In the genomic region with DNA sequence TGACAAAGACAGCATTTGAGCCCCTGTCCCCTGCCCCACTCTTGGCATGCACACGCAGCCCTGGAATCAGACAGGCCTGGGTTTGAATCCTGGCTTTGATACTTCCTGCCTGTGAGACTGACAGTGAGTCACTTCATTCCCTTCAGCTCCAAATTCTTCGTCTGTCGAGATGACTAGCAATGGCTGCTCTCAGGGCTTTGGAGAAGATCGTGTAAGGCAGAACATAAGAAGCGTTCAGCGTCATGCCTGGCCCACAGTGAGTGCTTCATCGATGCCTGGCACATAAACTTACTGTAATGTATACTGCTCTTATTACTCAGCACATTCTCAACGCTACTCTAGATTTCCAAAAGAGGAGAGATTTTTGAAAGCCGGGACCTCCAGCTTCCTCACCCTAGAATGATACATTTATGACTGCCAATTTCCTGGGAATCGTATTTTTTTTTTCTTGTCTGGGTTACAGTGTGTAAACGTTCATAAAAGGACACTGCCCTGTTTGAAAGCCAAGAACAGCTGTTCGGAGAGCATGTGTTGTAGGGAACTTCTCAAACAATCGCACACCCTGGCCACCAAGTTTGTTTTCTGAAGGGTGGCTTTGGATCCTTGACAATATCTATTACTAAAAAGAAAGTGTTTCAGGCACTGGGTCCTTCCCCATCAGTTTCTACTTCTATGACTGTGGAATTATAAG, we compare ENCODE assay signal across 19 cellular contexts. TPM values are rescaled to one million over a fixed set of nuclear protein-coding genes. Genes with fewer than 3 reads are reported as not detected.
A peak's percentile ranks its signal among the peaks of the same experiment; 100 is the strongest.
DNase-seq lines count a peak whose midpoint lies in the region; ATAC-seq, FAIRE-seq and TF ChIP-seq lines count a peak whose summit lies in the region.
"Had no signal": no experiment of that assay in that cellular context is flagged by ENCODE, and none has a peak within 500 bp of the region (broad histone marks: within the 10 kb centered on the region; RNA-seq: fewer than 3 reads in every experiment).

No MANE protein-coding gene starts in this region.

- FAIRE-seq in GM12892 (lab: Jason Lieb, UNC): no peak
- FAIRE-seq: endometrium had no signal

- TF ChIP-seq POLR2A in IMR-90 (IDR thresholded peaks at IDR 0.05; ENCODE audit: low read depth, low read length) (no peak), GM12892 (IDR thresholded peaks at IDR 0.05; ENCODE audit: low read depth, low read length) (no peak)

- H2AK5ac ChIP-seq in IMR-90 (ENCODE audit: low read depth, low read length): no peak overlapping the region

- peak; percentile 40 for DNase-seq in AG08396 (ENCODE audit: low spot score)
- DNase-seq in IMR-90: peak; percentile 57
- peak; percentile 47 for DNase-seq in epithelial cell of esophagus (ENCODE audit: low read depth)
- DNase-seq in osteoblast (ENCODE audit: insufficient read length, low spot score, missing footprints): peak; percentile 76
- DNase-seq in GM12892 (ENCODE audit: insufficient read length): no peak
- no peak for DNase-seq in COR-L47 (lab: John Stamatoyannopoulos, UW)
- DNase-seq in stimulated activated naive B cell treated with anti-CD40 and anti-IgM and Interleukin-4, amounts not matched to agents 10 μg/mL and 1 μg/mL and 100 μg/mL, for 72 hours: no peak
- DNase-seq: activated T-cell treated with anti-CD3 and anti-CD28 coated beads, Interleukin-2, amount 50 U/mL, for 1 hour; NCI-H1694; NCI-H446 treated with DMSO at 0.1 percent for 48 hours; uterus had no signal

- no peak overlapping the region for H2BK20ac ChIP-seq in IMR-90 (ENCODE audit: low read depth, low read length)

- no peak overlapping the region for H3K23ac ChIP-seq in IMR-90 (ENCODE audit: low read depth, low read length)

- no peaks in the 10 kb centered on the region for H3K79me2 ChIP-seq in osteoblast (ENCODE audit: insufficient read depth, low read length)

- H3K18ac ChIP-seq in IMR-90 (ENCODE audit: low read depth, low read length): no peak overlapping the region; the same call in 1 of the 2 replicates

- dilution Hi-C loops in IMR-90 (cut with HindIII; ENCODE audit: low sequenced_read_pairs, unreplicated experiment): loop anchor here (25.0 kb wide), 1 partner anchor 101 kb away; no protein-coding TSS in a partner anchor

- 59% methylated on average over 6 of the region's 13 CpGs; no CpG with 5 or more reads in 1 of the 2 experiments for WGBS in IMR-90 (ENCODE audit: extremely low coverage in 2 of 2, insufficient read length in 1 of 2), 2 experiments

- H3K27ac Mint-ChIP-seq in stimulated activated naive B cell treated with anti-CD40 and anti-IgM and Interleukin-4, amounts not matched to agents 10 μg/mL and 1 μg/mL and 100 μg/mL, for 72 hours: no peak overlapping the region
- H3K27ac Mint-ChIP-seq: activated naive CD8-positive, alpha-beta T cell; stimulated activated memory B cell treated with anti-CD40 and anti-IgM and Interleukin-4, amounts not matched to agents 10 μg/mL and 1 μg/mL and 100 μg/mL, for 72 hours had no signal

- TF ChIP-seq CTCF in IMR-90 (conservative IDR thresholded peaks at IDR 0.05; ENCODE audit: low read depth, low read length) (no peak), epithelial cell of esophagus (IDR thresholded peaks at IDR 0.05; ENCODE audit: insufficient read depth, low read depth, low read length, missing control alignments) (no peak), osteoblast (IDR thresholded peaks at IDR 0.05; ENCODE audit: extremely low read depth, low read depth, low read length) (no peak)

- H3K9ac ChIP-seq in IMR-90 (ENCODE audit: low read depth, low read length): no peak overlapping the region

- BruUV-seq in IMR-90 (replicated peaks; lab: Mats Ljungman, UMichigan): no TSS peak

- peak overlapping the region; percentile 49 for H3K4me2 ChIP-seq in IMR-90 (ENCODE audit: low read depth, low read length)
- peak overlapping the region; percentile 70 for H3K4me2 ChIP-seq in osteoblast (ENCODE audit: insufficient read depth, low read length)

- H3K27ac ChIP-seq in IMR-90 (ENCODE audit: insufficient read depth, low read length) (no peak overlapping the region), osteoblast (ENCODE audit: low read depth, low read length) (peak overlapping the region; percentile 62)
- H3K27ac ChIP-seq: SK-N-MC, uterus had no signal

- in situ Hi-C loops in IMR-90 (cut with MboI; ENCODE audit: low sequenced_read_pairs): loop anchor here (25.0 kb wide), 1 partner anchor 99 kb away; no protein-coding TSS in a partner anchor

- H3K36me3 ChIP-seq in IMR-90 (ENCODE audit: control insufficient read depth, insufficient read depth, low read length): no peaks in the 10 kb centered on the region
- H3K36me3 ChIP-seq in osteoblast (ENCODE audit: insufficient read depth, low read length): no peaks in the 10 kb centered on the region
- H3K36me3 ChIP-seq: uterus had no signal

- H3K4me3 Mint-ChIP-seq in stimulated activated naive B cell treated with anti-CD40 and anti-IgM and Interleukin-4, amounts not matched to agents 10 μg/mL and 1 μg/mL and 100 μg/mL, for 72 hours: no peak overlapping the region
- H3K4me3 Mint-ChIP-seq: activated naive CD8-positive, alpha-beta T cell; central memory CD8-positive, alpha-beta T cell; stimulated activated memory B cell treated with anti-CD40 and anti-IgM and Interleukin-4, amounts not matched to agents 10 μg/mL and 1 μg/mL and 100 μg/mL, for 72 hours had no signal

- no peak overlapping the region for H2BK120ac ChIP-seq in IMR-90 (ENCODE audit: low read depth, low read length)

- no peaks in the 10 kb centered on the region for H3K9me1 ChIP-seq in IMR-90 (ENCODE audit: insufficient read depth, low read length)

- H2BK15ac ChIP-seq in IMR-90 (ENCODE audit: low read depth, low read length): no peak overlapping the region

- H3K9me3 ChIP-seq in IMR-90 (ENCODE audit: control insufficient read depth, insufficient read depth, low read length) (no peaks in the 10 kb centered on the region), osteoblast (ENCODE audit: low read depth, low read length) (no peaks in the 10 kb centered on the region)
- H3K9me3 ChIP-seq: uterus had no signal

- H4K91ac ChIP-seq in IMR-90 (ENCODE audit: insufficient read depth, low read depth, low read length): no peak overlapping the region

- H3K27me3 ChIP-seq in IMR-90 (ENCODE audit: control insufficient read depth, insufficient read depth, low read length) (peaks cover 7% of the 10 kb centered on the region), osteoblast (ENCODE audit: insufficient read depth, low read length) (peaks cover 4% of the 10 kb centered on the region)
- H3K27me3 ChIP-seq: uterus had no signal

- ATAC-seq in IMR-90 (ENCODE audit: low read depth) (peak; percentile 67), GM19463 (IDR thresholded peaks at IDR 0.05; ENCODE audit: unreplicated experiment) (no peak)
- no peak for ATAC-seq in stimulated activated naive B cell treated with anti-CD40 and anti-IgM and Interleukin-4, amounts not matched to agents 10 μg/mL and 1 μg/mL and 100 μg/mL, for 72 hours (replicated peaks)
- ATAC-seq: stimulated activated memory B cell treated with anti-CD40 and anti-IgM and Interleukin-4, amounts not matched to agents 10 μg/mL and 1 μg/mL and 100 μg/mL, for 72 hours had no signal

- no peak overlapping the region for H2BK5ac ChIP-seq in IMR-90 (ENCODE audit: low read depth, low read length, poor library complexity, severe bottlenecking)

- POLR2A ChIA-PET in IMR-90 (lab: Charles Lee; ENCODE audit: unreplicated experiment): no interaction called here

- no peak overlapping the region for H3K56ac ChIP-seq in IMR-90 (ENCODE audit: extremely low read depth, insufficient read depth, low read length)

- H4K8ac ChIP-seq in IMR-90 (ENCODE audit: low read depth in 2 of 2, low read length in 2 of 2): no peak overlapping the region

- no peak overlapping the region for H3K4ac ChIP-seq in IMR-90 (ENCODE audit: low read depth, low read length)

- H2AFZ ChIP-seq in IMR-90 (replicated peaks; ENCODE audit: low read length, poor library complexity): peak overlapping the region; percentile 59
- H2AFZ ChIP-seq in osteoblast (ENCODE audit: low read length): peak overlapping the region; percentile 84

- H3K36me3 Mint-ChIP-seq in stimulated activated naive B cell treated with anti-CD40 and anti-IgM and Interleukin-4, amounts not matched to agents 10 μg/mL and 1 μg/mL and 100 μg/mL, for 72 hours: no peaks in the 10 kb centered on the region
- H3K36me3 Mint-ChIP-seq: activated naive CD8-positive, alpha-beta T cell; stimulated activated memory B cell treated with anti-CD40 and anti-IgM and Interleukin-4, amounts not matched to agents 10 μg/mL and 1 μg/mL and 100 μg/mL, for 72 hours had no signal

- H2AK9ac ChIP-seq in IMR-90 (replicated peaks; ENCODE audit: low read depth, low read length, poor library complexity): no peak overlapping the region

- H3K4me3 ChIP-seq in IMR-90 (ENCODE audit: insufficient read depth, low read depth, low read length) (no peak overlapping the region), epithelial cell of esophagus (ENCODE audit: low read length) (no peak overlapping the region), osteoblast (ENCODE audit: insufficient read depth, low read length) (peak overlapping the region; percentile 48)
- H3K4me3 ChIP-seq: SK-N-MC, skin epidermis, uterus had no signal

- H3K14ac ChIP-seq in IMR-90 (replicated peaks; ENCODE audit: low read depth, low read length): no peak overlapping the region

- TF ChIP-seq RAD21 in IMR-90 (IDR thresholded peaks at IDR 0.05; ENCODE audit: low read length): no peak

- H4K5ac ChIP-seq in IMR-90 (ENCODE audit: low read depth, low read length): no peak overlapping the region

- H3K27me3 Mint-ChIP-seq in stimulated activated naive B cell treated with anti-CD40 and anti-IgM and Interleukin-4, amounts not matched to agents 10 μg/mL and 1 μg/mL and 100 μg/mL, for 72 hours: no peaks in the 10 kb centered on the region
- H3K27me3 Mint-ChIP-seq: activated naive CD8-positive, alpha-beta T cell; stimulated activated memory B cell treated with anti-CD40 and anti-IgM and Interleukin-4, amounts not matched to agents 10 μg/mL and 1 μg/mL and 100 μg/mL, for 72 hours had no signal

- intact Hi-C loops in IMR-90 (cut with micrococcal nuclease): no loop called here

- H4K20me1 ChIP-seq in IMR-90 (ENCODE audit: insufficient read depth, low read length): no peaks in the 10 kb centered on the region
- no peaks in the 10 kb centered on the region for H4K20me1 ChIP-seq in osteoblast (ENCODE audit: insufficient read depth, low read length)

- H3K79me1 ChIP-seq in IMR-90 (ENCODE audit: low read depth in 1 of 2, low read length in 2 of 2): no peaks in the 10 kb centered on the region

- H3K4me1 Mint-ChIP-seq in stimulated activated naive B cell treated with anti-CD40 and anti-IgM and Interleukin-4, amounts not matched to agents 10 μg/mL and 1 μg/mL and 100 μg/mL, for 72 hours: peaks cover 24 to 42% of the 10 kb centered on the region in 2 donors

- H3K9me3 Mint-ChIP-seq in stimulated activated naive B cell treated with anti-CD40 and anti-IgM and Interleukin-4, amounts not matched to agents 10 μg/mL and 1 μg/mL and 100 μg/mL, for 72 hours: peaks cover 4 to 10% of the 10 kb centered on the region in 2 donors
- H3K9me3 Mint-ChIP-seq: central memory CD8-positive, alpha-beta T cell had no signal

- H3K4me1 ChIP-seq in IMR-90 (ENCODE audit: control insufficient read depth, insufficient read depth, low read length) (no peaks in the 10 kb centered on the region), osteoblast (ENCODE audit: insufficient read depth, low read length) (peaks cover 8% of the 10 kb centered on the region)
- H3K4me1 ChIP-seq: uterus had no signal

- CTCF ChIA-PET in IMR-90 (lab: Yijun Ruan, JAX): interaction anchor here (0.6 to 0.8 kb wide), 4 partner anchors 10 to 594 kb away, joined by 3 to 5 read pairs (median 4); no protein-coding TSS in a partner anchor

RNA-seq across cellular contexts. Expression of gene BCAS1, which starts 16.2 kb away (rescaled TPM):
- total RNA-seq in IMR-90 (2012; rRNA removed) (under 0.01 TPM in 2 replicates), osteoblast (under 0.01 TPM in 1 of 2 replicates, not detected in the other)
- not detected in 2 replicates for polyA plus RNA-seq in IMR-90 (2012; rRNA removed)
- polyA plus RNA-seq in IMR-90 (2012; cell fraction: cytosol; rRNA removed): not detected in 2 replicates
- polyA plus RNA-seq in IMR-90 (2012; cell fraction: nucleus; rRNA removed; ENCODE audit: low replicate concordance): not detected in 2 replicates
- polyA plus RNA-seq in GM12892 (2012; ENCODE audit: missing spikeins): 2.5 TPM
- total RNA-seq: lung microvascular endothelial cell had no signal

Comparison
In these comparisons a context has a peak if more than half of its experiments do, and no peak if none do; other contexts are left out.
1. DNase-seq: peak in AG08396 (single experiment), IMR-90 (single experiment), epithelial cell of esophagus (single experiment) and osteoblast (single experiment); none in GM12892 (single experiment), COR-L47 (single experiment) and stimulated activated naive B cell treated with anti-CD40 and anti-IgM and Interleukin-4, amounts not matched to agents 10 μg/mL and 1 μg/mL and 100 μg/mL, for 72 hours (single experiment).